In the genomic region with DNA sequence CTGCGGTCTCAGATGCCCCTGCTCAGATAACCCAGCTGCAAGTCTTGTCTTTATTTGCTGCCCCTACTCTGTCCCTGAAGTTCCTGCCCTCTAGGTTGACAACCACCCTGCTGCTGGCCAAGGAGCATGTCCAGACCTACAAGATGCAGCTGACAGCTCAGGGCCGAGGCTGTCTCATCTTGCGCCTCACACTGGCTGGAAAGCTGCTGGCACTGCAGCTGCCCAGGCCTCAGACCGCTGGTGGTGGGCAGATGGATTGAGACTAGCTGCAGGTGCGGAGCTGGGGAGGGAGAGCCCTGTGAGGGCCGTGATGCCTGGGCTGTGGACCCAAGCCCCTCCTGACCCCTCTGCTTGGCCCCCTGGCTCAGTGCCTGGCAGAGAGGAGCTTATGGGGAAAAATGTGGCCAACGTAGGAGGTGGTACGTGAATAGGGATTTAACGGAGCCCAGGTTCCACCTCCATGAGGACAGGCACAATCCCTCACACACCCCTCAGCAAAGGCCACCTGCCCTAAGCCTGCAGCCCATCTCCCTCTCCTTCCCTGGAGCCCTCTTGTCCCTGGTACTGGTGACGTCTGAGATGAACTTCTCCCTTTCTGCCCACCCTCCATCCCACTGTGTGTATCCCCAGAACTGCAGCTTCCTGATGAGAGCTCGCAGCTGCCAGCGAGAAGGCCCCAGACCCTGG, we compare ENCODE assay signal across 15 cellular contexts. TPM values are rescaled to one million over a fixed set of nuclear protein-coding genes. Genes with fewer than 3 reads are reported as not detected.
DNase-seq lines count a peak whose midpoint lies in the region; ATAC-seq, FAIRE-seq and TF ChIP-seq lines count a peak whose summit lies in the region.
"Had no signal": no experiment of that assay in that cellular context is flagged by ENCODE, and none has a peak within 500 bp of the region (broad histone marks: within the 10 kb centered on the region; RNA-seq: fewer than 3 reads in every experiment).

No MANE protein-coding gene starts in this region.

- H2BK15ac ChIP-seq in H9 (ENCODE audit: low read depth, low read length): no peak overlapping the region

- POLR2A ChIA-PET in SK-N-SH (lab: Yijun Ruan, JAX): interaction anchor here (0.8 to 7.6 kb wide), 8 partner anchors 11 to 257 kb away, joined by 3 to 161 read pairs (median 6); a partner anchor contains a TSS
- POLR2A ChIA-PET in HepG2 (lab: Yijun Ruan, JAX): interaction anchor here (1.2 to 13.1 kb wide), 6 partner anchors 10 to 82 kb away, joined by 4 to 390 read pairs (median 13); a partner anchor contains a TSS

- no peak for FAIRE-seq in HepG2 (lab: Jason Lieb, UNC)

- TF ChIP-seq CTCF in H9 (conservative IDR thresholded peaks at IDR 0.05) (no peak), SK-N-SH (IDR thresholded peaks at IDR 0.05) (peak; percentile 24), HepG2 (CRISPR knock-in tag; IDR thresholded peaks at IDR 0.05) (peak; percentile 27; the same call in 1 of the 2 replicates), gastrocnemius medialis (IDR thresholded peaks at IDR 0.05 in 4 of 5, conservative IDR thresholded peaks at IDR 0.05 in 1 of 5) (no peak)

- TF ChIP-seq RAD21 in SK-N-SH (IDR thresholded peaks at IDR 0.05; ENCODE audit: low read length): no peak
- no peak for TF ChIP-seq RAD21 in HepG2 (CRISPR knock-in tag; IDR thresholded peaks at IDR 0.05)

- peak; percentile 49 for DNase-seq in H9
- DNase-seq in SK-N-SH: peak; percentile 27
- DNase-seq in HepG2 (ENCODE audit: low spot score): no peak
- peak in 1 of 2 donors; percentile 64 for DNase-seq in gastrocnemius medialis
- no peak for DNase-seq in NCI-H2171 (lab: John Stamatoyannopoulos, UW)
- DNase-seq: activated CD4-positive, CD25-positive, alpha-beta regulatory T cell; CD8-positive, alpha-beta T cell; GOT3; NCI-H2081 treated with DMSO at 0.1 percent for 48 hours; NCI-H82 had no signal

- H3K4me1 ChIP-seq in H9 (ENCODE audit: insufficient read depth, low read length): no peaks in the 10 kb centered on the region
- H3K4me1 ChIP-seq in SK-N-SH (ENCODE audit: control insufficient read depth in 1 of 2, insufficient read depth in 2 of 2, low read depth in 1 of 2, low read length in 1 of 2): peaks cover 9 to 18% of the 10 kb centered on the region in 2 experiments; a peak in 3 of 4 replicates
- peaks cover 75% of the 10 kb centered on the region for H3K4me1 ChIP-seq in HepG2 (ENCODE audit: insufficient read depth, low read length)
- H3K4me1 ChIP-seq in gastrocnemius medialis: peaks cover 49 to 55% of the 10 kb centered on the region in 2 donors

- no TSS peak for BruUV-seq in HepG2 (replicated peaks; lab: Mats Ljungman, UMichigan)

- H4K20me1 ChIP-seq in H9 (ENCODE audit: control insufficient read depth, insufficient read depth, insufficient read length): no peaks in the 10 kb centered on the region
- H4K20me1 ChIP-seq in SK-N-SH (ENCODE audit: insufficient read depth): peaks cover 42% of the 10 kb centered on the region
- H4K20me1 ChIP-seq in HepG2 (ENCODE audit: insufficient read depth, low read length): peaks cover 19% of the 10 kb centered on the region

- H3K4ac ChIP-seq in H9 (ENCODE audit: low read depth, low read length): no peak overlapping the region

- H2AFZ ChIP-seq in H9 (ENCODE audit: low read length) (no peak overlapping the region), SK-N-SH (ENCODE audit: low read depth) (no peak overlapping the region), HepG2 (ENCODE audit: low read length) (no peak overlapping the region)

- no peak overlapping the region for H2BK5ac ChIP-seq in H9 (ENCODE audit: insufficient read length, low read length)

- no peaks in the 10 kb centered on the region for H3K9me2 ChIP-seq in SK-N-SH

- no peak overlapping the region for H3K4me3 Mint-ChIP-seq in H9
- H3K4me3 Mint-ChIP-seq in stimulated activated memory B cell treated with anti-CD40 and anti-IgM and Interleukin-4, amounts not matched to agents 10 μg/mL and 1 μg/mL and 100 μg/mL, for 72 hours: no peak overlapping the region
- H3K4me3 Mint-ChIP-seq: CD8-positive, alpha-beta T cell; stimulated activated naive CD8-positive, alpha-beta T cell treated with anti-CD3 and anti-CD28 coated beads, Interleukin-15, Interleukin-2, amounts not matched to agents 100 ng/mL and 50 ng/mL, for 24 hours had no signal

- H3K9me3 ChIP-seq in H9 (ENCODE audit: control insufficient read depth, low read depth, low read length) (no peaks in the 10 kb centered on the region), SK-N-SH (no peaks in the 10 kb centered on the region), HepG2 (ENCODE audit: low read length) (no peaks in the 10 kb centered on the region), gastrocnemius medialis (no peaks in the 10 kb centered on the region)

- peaks cover 2% of the 10 kb centered on the region; the same call in 1 of the 2 replicates for H3K79me2 ChIP-seq in H9 (ENCODE audit: insufficient read depth, low read length)
- H3K79me2 ChIP-seq in SK-N-SH (ENCODE audit: insufficient read depth): peaks cover 20% of the 10 kb centered on the region
- peaks cover 11% of the 10 kb centered on the region for H3K79me2 ChIP-seq in HepG2 (ENCODE audit: insufficient read depth, low read length)

- TF ChIP-seq EP300 in SK-N-SH (IDR thresholded peaks at IDR 0.05; ENCODE audit: borderline replicate concordance in 1 of 2, low read depth in 1 of 2, low read length in 1 of 2) (no peak), HepG2 (IDR thresholded peaks at IDR 0.05; ENCODE audit: low read depth in 2 of 2, low read length in 2 of 2) (no peak), HepG2 (CRISPR knock-in tag; IDR thresholded peaks at IDR 0.05; ENCODE audit: borderline replicate concordance) (no peak)

- no peak overlapping the region for H4K5ac ChIP-seq in H9 (ENCODE audit: insufficient read length, low read depth, low read length)

- H3K4me3 ChIP-seq in SK-N-SH (ENCODE audit: low read depth in 2 of 2, low read length in 1 of 2) (no peak overlapping the region), HepG2 (replicated peaks in 1 of 3; ENCODE audit: insufficient read depth in 1 of 3, low read depth in 2 of 3, low read length in 3 of 3) (no peak overlapping the region), gastrocnemius medialis (no peak overlapping the region)
- H3K4me3 ChIP-seq: dorsolateral prefrontal cortex, SK-N-MC had no signal

- no peak overlapping the region; a peak in 1 of 7 replicates for H3K27ac Mint-ChIP-seq in H9
- H3K27ac Mint-ChIP-seq in stimulated activated memory B cell treated with anti-CD40 and anti-IgM and Interleukin-4, amounts not matched to agents 10 μg/mL and 1 μg/mL and 100 μg/mL, for 72 hours: no peak overlapping the region
- H3K27ac Mint-ChIP-seq: CD8-positive, alpha-beta T cell; stimulated activated naive CD8-positive, alpha-beta T cell treated with anti-CD3 and anti-CD28 coated beads, Interleukin-15, Interleukin-2, amounts not matched to agents 100 ng/mL and 50 ng/mL, for 24 hours had no signal

- H4K91ac ChIP-seq in H9 (ENCODE audit: insufficient read length, low read depth, low read length): no peak overlapping the region

- H3K9ac ChIP-seq in H9 (ENCODE audit: extremely low read depth, insufficient read length, low read length) (no peak overlapping the region), SK-N-SH (no peak overlapping the region), HepG2 (ENCODE audit: insufficient read depth, low read depth, low read length) (no peak overlapping the region)

- no peaks in the 10 kb centered on the region for H3K23me2 ChIP-seq in H9 (ENCODE audit: insufficient read length, low read depth, low read length, poor library complexity, severe bottlenecking)

- H3F3A ChIP-seq in SK-N-SH (replicated peaks; ENCODE audit: insufficient read depth): peaks cover 39% of the 10 kb centered on the region

- peaks cover 21 to 23% of the 10 kb centered on the region in 2 experiments for H3K36me3 ChIP-seq in SK-N-SH (replicated peaks in 1 of 2; ENCODE audit: control insufficient read depth in 1 of 2, insufficient read depth in 2 of 2, low read length in 1 of 2)
- H3K36me3 ChIP-seq in HepG2 (replicated peaks in 1 of 2; ENCODE audit: control insufficient read depth in 1 of 2, insufficient read depth in 2 of 2, low read length in 2 of 2): peaks cover 3 to 5% of the 10 kb centered on the region in 2 experiments; a peak in 4 of 5 replicates
- H3K36me3 ChIP-seq in gastrocnemius medialis: peaks cover 0 to 28% of the 10 kb centered on the region in 2 donors

- TF ChIP-seq POLR2A in HepG2 (IDR thresholded peaks at IDR 0.05; ENCODE audit: insufficient read depth in 1 of 2, low read depth in 2 of 2, low read length in 2 of 2): no peak
- no peak for TF ChIP-seq POLR2A in gastrocnemius medialis (IDR thresholded peaks at IDR 0.05)

- H3K23ac ChIP-seq in H9 (ENCODE audit: insufficient read length, low read depth, low read length): no peak overlapping the region

- H3K14ac ChIP-seq in H9 (ENCODE audit: insufficient read depth, low read length): no peak overlapping the region

- no peaks in the 10 kb centered on the region for H3K9me3 Mint-ChIP-seq in H9
- H3K9me3 Mint-ChIP-seq in stimulated activated memory B cell treated with anti-CD40 and anti-IgM and Interleukin-4, amounts not matched to agents 10 μg/mL and 1 μg/mL and 100 μg/mL, for 72 hours: no peaks in the 10 kb centered on the region
- H3K9me3 Mint-ChIP-seq: CD8-positive, alpha-beta T cell; stimulated activated naive CD8-positive, alpha-beta T cell treated with anti-CD3 and anti-CD28 coated beads, Interleukin-15, Interleukin-2, amounts not matched to agents 100 ng/mL and 50 ng/mL, for 24 hours had no signal

- no peak overlapping the region for H3K18ac ChIP-seq in H9 (ENCODE audit: insufficient read length, low read depth, low read length)

- ATAC-seq in HepG2: peak; percentile 26
- ATAC-seq in gastrocnemius medialis: peak; percentile 6 to 43
- ATAC-seq in GM21528 (IDR thresholded peaks at IDR 0.05; ENCODE audit: low FRiP score, unreplicated experiment): no peak
- ATAC-seq in stimulated activated memory B cell treated with anti-CD40 and anti-IgM and Interleukin-4, amounts not matched to agents 10 μg/mL and 1 μg/mL and 100 μg/mL, for 72 hours: no peak
- ATAC-seq: CD8-positive, alpha-beta T cell had no signal

- no peaks in the 10 kb centered on the region for H3K27me3 ChIP-seq in H9 (ENCODE audit: insufficient read depth, low read length)
- no peaks in the 10 kb centered on the region for H3K27me3 ChIP-seq in SK-N-SH (ENCODE audit: insufficient read depth)
- no peaks in the 10 kb centered on the region for H3K27me3 ChIP-seq in HepG2 (ENCODE audit: control insufficient read depth in 1 of 2, insufficient read depth in 2 of 2, low read length in 2 of 2)
- H3K27me3 ChIP-seq in gastrocnemius medialis: no peaks in the 10 kb centered on the region
- H3K27me3 ChIP-seq: dorsolateral prefrontal cortex had no signal

- H2BK20ac ChIP-seq in H9 (ENCODE audit: low read depth, low read length, poor library complexity, severe bottlenecking): no peak overlapping the region

- H4K8ac ChIP-seq in H9 (replicated peaks; ENCODE audit: insufficient read length, low read depth, low read length): no peak overlapping the region

- no peak overlapping the region for H3K27ac ChIP-seq in H9 (ENCODE audit: insufficient read length, low read depth, low read length)
- H3K27ac ChIP-seq in SK-N-SH (ENCODE audit: low read depth in 2 of 2, low read length in 1 of 2): no peak overlapping the region
- no peak overlapping the region for H3K27ac ChIP-seq in HepG2 (ENCODE audit: extremely low read length, insufficient read depth, low read length)
- H3K27ac ChIP-seq in gastrocnemius medialis: peak overlapping the region; percentile 75 to 98 (median 78)
- H3K27ac ChIP-seq: SK-N-MC had no signal

- no peak overlapping the region for H3T11ph ChIP-seq in H9 (ENCODE audit: low read length)

- H2BK12ac ChIP-seq in H9 (ENCODE audit: insufficient read length, low read depth, low read length): no peak overlapping the region

- WGBS in H9 (ENCODE audit: extremely low coverage, insufficient read length, low lambda C conversion rate): no CpG with 5 or more reads among the region's 12 CpGs
- 90% methylated on average over 12 of the region's 12 CpGs for WGBS in SK-N-SH (ENCODE audit: low lambda C conversion rate)
- 68% methylated on average over 12 of the region's 12 CpGs for WGBS in HepG2 (ENCODE audit: low lambda C conversion rate)

- H3K56ac ChIP-seq in H9 (ENCODE audit: insufficient read length, low read depth, low read length): no peak overlapping the region

- peaks cover 26 to 36% of the 10 kb centered on the region in 2 experiments for H3K4me1 Mint-ChIP-seq in H9
- H3K4me1 Mint-ChIP-seq in stimulated activated memory B cell treated with anti-CD40 and anti-IgM and Interleukin-4, amounts not matched to agents 10 μg/mL and 1 μg/mL and 100 μg/mL, for 72 hours: peaks cover 29% of the 10 kb centered on the region

- H3K79me1 ChIP-seq in H9 (ENCODE audit: insufficient read depth, low read depth, low read length, poor library complexity, severe bottlenecking): no peaks in the 10 kb centered on the region

- no peak overlapping the region for H3K4me2 ChIP-seq in H9 (ENCODE audit: insufficient read depth, insufficient read length, low read length)
- H3K4me2 ChIP-seq in SK-N-SH: no peak overlapping the region
- no peak overlapping the region for H3K4me2 ChIP-seq in HepG2 (ENCODE audit: low read depth, low read length)

- CTCF ChIA-PET in SK-N-SH (lab: Yijun Ruan, JAX) (interaction anchor here (0.8 to 11.7 kb wide), 10 partner anchors 9 to 154 kb away, joined by 3 to 111 read pairs (median 14); a partner anchor contains a TSS), HepG2 (lab: Yijun Ruan, JAX; ENCODE audit: low intra/inter-chr PET ratio, low total read pairs) (interaction anchor here (1.5 kb wide), 1 partner anchor 19 kb away, joined by 4 read pairs; no protein-coding TSS in a partner anchor)

- H3K36me3 Mint-ChIP-seq in H9 (ENCODE audit: insufficient read depth in 1 of 3, low read depth in 3 of 3): peaks cover 12 to 23% (median 23%) of the 10 kb centered on the region in 3 experiments
- peaks cover 17% of the 10 kb centered on the region for H3K36me3 Mint-ChIP-seq in stimulated activated memory B cell treated with anti-CD40 and anti-IgM and Interleukin-4, amounts not matched to agents 10 μg/mL and 1 μg/mL and 100 μg/mL, for 72 hours

- H2BK120ac ChIP-seq in H9 (ENCODE audit: low read depth, low read length, poor library complexity, severe bottlenecking): no peak overlapping the region

- in situ Hi-C loops in HepG2 (cut with HindIII; ENCODE audit: extremely low pct_ligation_motif_present, low pct_unique_long_range_greater_than_20kb): no loop called here
- in situ Hi-C loops in gastrocnemius medialis (cut with MboI; ENCODE audit: low sequenced_read_pairs in 4 of 4): loop anchor here in 1 of 4 donors (25.0 kb wide), 1 partner anchor 114 kb away; a partner anchor contains a TSS

- no peaks in the 10 kb centered on the region for H3K27me3 Mint-ChIP-seq in H9 (ENCODE audit: low read depth)
- H3K27me3 Mint-ChIP-seq in stimulated activated memory B cell treated with anti-CD40 and anti-IgM and Interleukin-4, amounts not matched to agents 10 μg/mL and 1 μg/mL and 100 μg/mL, for 72 hours: no peaks in the 10 kb centered on the region
- H3K27me3 Mint-ChIP-seq: stimulated activated naive CD8-positive, alpha-beta T cell treated with anti-CD3 and anti-CD28 coated beads, Interleukin-15, Interleukin-2, amounts not matched to agents 100 ng/mL and 50 ng/mL, for 24 hours had no signal

- H2AK5ac ChIP-seq in H9 (ENCODE audit: insufficient read length, low read length): no peak overlapping the region

- intact Hi-C loops in HepG2 (cut with micrococcal nuclease; ENCODE audit: unreplicated experiment) (no loop called here), gastrocnemius medialis (cut with DNase I; ENCODE audit: low total_unique reads) (no loop called here)

RNA-seq across cellular contexts. Expression of a gene that starts 8.3 kb away (rescaled TPM):
- 36.7 and 38.4 TPM in 2 replicates for total RNA-seq in H9 (2021)
- 36.5 and 39.2 TPM in 2 replicates for polyA plus RNA-seq in SK-N-SH (2012; rRNA removed)
- polyA plus RNA-seq in SK-N-SH (2012; cell fraction: cytosol; rRNA removed): 12.4 and 22.4 TPM in 2 replicates
- polyA plus RNA-seq in SK-N-SH (2012; cell fraction: nucleus; rRNA removed): 82.6 and 138 TPM in 2 replicates
- 93.6 and 95.6 TPM in 2 replicates for total RNA-seq in HepG2 (2016; rRNA removed; fragmentation: Illumina TruSeq; extraction: Trizol)
- 31.6 and 39.5 TPM in 2 replicates for total RNA-seq in HepG2 (2016; cell fraction: cytosol; rRNA removed; fragmentation: Illumina TruSeq; extraction: Trizol; ENCODE audit: low read depth)
- total RNA-seq in HepG2 (2016; cell fraction: insoluble cytoplasmic fraction; rRNA removed; fragmentation: Illumina TruSeq; extraction: Trizol): 94.0 and 98.0 TPM in 2 replicates
- 35.0 and 44.2 TPM in 2 replicates for total RNA-seq in HepG2 (2016; cell fraction: membrane; rRNA removed; fragmentation: Illumina TruSeq; extraction: Trizol)
- 44.3 and 48.9 TPM in 2 replicates for total RNA-seq in HepG2 (2016; cell fraction: nucleus; rRNA removed; fragmentation: Illumina TruSeq; extraction: Trizol)
- polyA plus RNA-seq in HepG2 (2011; rRNA removed): 59.9 and 93.0 TPM in 2 replicates
- 65.7 and 112 TPM in 2 replicates for polyA plus RNA-seq in HepG2 (2011; cell fraction: cytosol; rRNA removed)
- polyA plus RNA-seq in HepG2 (2011; cell fraction: nucleus; rRNA removed): 162 and 164 TPM in 2 replicates
- 57.4 and 59.7 TPM in 2 replicates for polyA plus RNA-seq in HepG2 (2012)
- polyA plus RNA-seq in HepG2 (2016; cell fraction: cytosol; fragmentation: Illumina TruSeq; extraction: Trizol; ENCODE audit: low read depth): 29.0 and 30.8 TPM in 2 replicates
- polyA plus RNA-seq in HepG2 (2016; cell fraction: insoluble cytoplasmic fraction; fragmentation: Illumina TruSeq; extraction: Trizol; ENCODE audit: low read depth): 86.3 and 86.5 TPM in 2 replicates
- polyA plus RNA-seq in HepG2 (2016; cell fraction: membrane; fragmentation: Illumina TruSeq; extraction: Trizol; ENCODE audit: low read depth): 25.3 and 27.1 TPM in 2 replicates
- polyA plus RNA-seq in HepG2 (2016; cell fraction: nucleus; fragmentation: Illumina TruSeq; extraction: Trizol; ENCODE audit: insufficient read depth, low read depth): 72.3 and 78.9 TPM in 2 replicates
- 28.9 and 121 TPM in 2 replicates for polyA minus RNA-seq in HepG2 (2011; rRNA and poly(A)+ RNA removed; ENCODE audit: low replicate concordance)
- polyA minus RNA-seq in HepG2 (2011; cell fraction: cytosol; rRNA and poly(A)+ RNA removed): 45.9 and 49.6 TPM in 2 replicates
- polyA minus RNA-seq in HepG2 (2011; cell fraction: nucleus; rRNA and poly(A)+ RNA removed): 26.3 and 28.6 TPM in 2 replicates
- total RNA-seq in gastrocnemius medialis: 10 to 100 TPM in 2 of 4 donors, 1 to 10 TPM in 2; 8.7 to 18.3 (median 11.0) TPM

RNA-seq across cellular contexts. Expression of a gene that starts 11.3 kb away (rescaled TPM):
- total RNA-seq in H9 (2021): 35.6 and 36.4 TPM in 2 replicates
- 19.9 and 24.8 TPM in 2 replicates for polyA plus RNA-seq in SK-N-SH (2012; rRNA removed)
- 22.1 and 26.9 TPM in 2 replicates for polyA plus RNA-seq in SK-N-SH (2012; cell fraction: cytosol; rRNA removed)
- 54.0 and 54.3 TPM in 2 replicates for polyA plus RNA-seq in SK-N-SH (2012; cell fraction: nucleus; rRNA removed)
- total RNA-seq in HepG2 (2016; rRNA removed; fragmentation: Illumina TruSeq; extraction: Trizol): 28.6 and 33.0 TPM in 2 replicates
- total RNA-seq in HepG2 (2016; cell fraction: cytosol; rRNA removed; fragmentation: Illumina TruSeq; extraction: Trizol; ENCODE audit: low read depth): 37.2 and 44.0 TPM in 2 replicates
- total RNA-seq in HepG2 (2016; cell fraction: insoluble cytoplasmic fraction; rRNA removed; fragmentation: Illumina TruSeq; extraction: Trizol): 21.2 and 33.0 TPM in 2 replicates
- 58.6 and 59.5 TPM in 2 replicates for total RNA-seq in HepG2 (2016; cell fraction: membrane; rRNA removed; fragmentation: Illumina TruSeq; extraction: Trizol)
- 38.6 and 43.6 TPM in 2 replicates for total RNA-seq in HepG2 (2016; cell fraction: nucleus; rRNA removed; fragmentation: Illumina TruSeq; extraction: Trizol)
- 30.7 and 31.6 TPM in 2 replicates for polyA plus RNA-seq in HepG2 (2011; rRNA removed)
- polyA plus RNA-seq in HepG2 (2011; cell fraction: cytosol; rRNA removed): 18.7 and 21.7 TPM in 2 replicates
- 50.0 and 56.4 TPM in 2 replicates for polyA plus RNA-seq in HepG2 (2011; cell fraction: nucleus; rRNA removed)
- polyA plus RNA-seq in HepG2 (2012): 20.8 and 23.9 TPM in 2 replicates
- 55.3 and 62.7 TPM in 2 replicates for polyA plus RNA-seq in HepG2 (2016; cell fraction: cytosol; fragmentation: Illumina TruSeq; extraction: Trizol; ENCODE audit: low read depth)
- 28.7 and 35.1 TPM in 2 replicates for polyA plus RNA-seq in HepG2 (2016; cell fraction: insoluble cytoplasmic fraction; fragmentation: Illumina TruSeq; extraction: Trizol; ENCODE audit: low read depth)
- polyA plus RNA-seq in HepG2 (2016; cell fraction: membrane; fragmentation: Illumina TruSeq; extraction: Trizol; ENCODE audit: low read depth): 64.7 and 69.9 TPM in 2 replicates
- polyA plus RNA-seq in HepG2 (2016; cell fraction: nucleus; fragmentation: Illumina TruSeq; extraction: Trizol; ENCODE audit: insufficient read depth, low read depth): 52.8 and 60.0 TPM in 2 replicates
- 24.3 and 28.1 TPM in 2 replicates for polyA minus RNA-seq in HepG2 (2011; rRNA and poly(A)+ RNA removed; ENCODE audit: low replicate concordance)
- 10.4 and 14.9 TPM in 2 replicates for polyA minus RNA-seq in HepG2 (2011; cell fraction: cytosol; rRNA and poly(A)+ RNA removed)
- polyA minus RNA-seq in HepG2 (2011; cell fraction: nucleus; rRNA and poly(A)+ RNA removed): 78.9 and 91.3 TPM in 2 replicates
- total RNA-seq in gastrocnemius medialis: 10 to 100 TPM; 10.4 to 19.2 (median 13.1) TPM

RNA-seq across cellular contexts. Expression of a gene that starts 52.0 kb away (rescaled TPM):
- total RNA-seq in H9 (2021) (3.9 and 5.3 TPM in 2 replicates), HepG2 (2016; rRNA removed; fragmentation: Illumina TruSeq; extraction: Trizol) (4.0 and 6.9 TPM in 2 replicates), gastrocnemius medialis (10 to 100 TPM in 1 of 4 donors, 1 to 10 TPM in 3; 3.6 to 20.2 (median 6.3) TPM)
- polyA plus RNA-seq in SK-N-SH (2012; rRNA removed) (3.6 and 7.0 TPM in 2 replicates), HepG2 (2011; rRNA removed) (14.5 and 14.7 TPM in 2 replicates)
- 1.7 and 3.3 TPM in 2 replicates for polyA plus RNA-seq in SK-N-SH (2012; cell fraction: cytosol; rRNA removed)
- 8.6 and 11.2 TPM in 2 replicates for polyA plus RNA-seq in SK-N-SH (2012; cell fraction: nucleus; rRNA removed)
- total RNA-seq in HepG2 (2016; cell fraction: cytosol; rRNA removed; fragmentation: Illumina TruSeq; extraction: Trizol; ENCODE audit: low read depth): 9.2 and 10.4 TPM in 2 replicates
- total RNA-seq in HepG2 (2016; cell fraction: insoluble cytoplasmic fraction; rRNA removed; fragmentation: Illumina TruSeq; extraction: Trizol): 3.9 and 6.3 TPM in 2 replicates
- total RNA-seq in HepG2 (2016; cell fraction: membrane; rRNA removed; fragmentation: Illumina TruSeq; extraction: Trizol): 10.1 and 14.6 TPM in 2 replicates
- 3.7 and 3.9 TPM in 2 replicates for total RNA-seq in HepG2 (2016; cell fraction: nucleus; rRNA removed; fragmentation: Illumina TruSeq; extraction: Trizol)
- 5.1 and 8.2 TPM in 2 replicates for polyA plus RNA-seq in HepG2 (2011; cell fraction: cytosol; rRNA removed)
- 28.7 and 39.5 TPM in 2 replicates for polyA plus RNA-seq in HepG2 (2011; cell fraction: nucleus; rRNA removed)
- polyA plus RNA-seq in HepG2 (2012): 13.2 and 14.2 TPM in 2 replicates
- 36.1 and 40.9 TPM in 2 replicates for polyA plus RNA-seq in HepG2 (2016; cell fraction: cytosol; fragmentation: Illumina TruSeq; extraction: Trizol; ENCODE audit: low read depth)
- 10.5 and 16.8 TPM in 2 replicates for polyA plus RNA-seq in HepG2 (2016; cell fraction: insoluble cytoplasmic fraction; fragmentation: Illumina TruSeq; extraction: Trizol; ENCODE audit: low read depth)
- polyA plus RNA-seq in HepG2 (2016; cell fraction: membrane; fragmentation: Illumina TruSeq; extraction: Trizol; ENCODE audit: low read depth): 41.4 and 43.0 TPM in 2 replicates
- polyA plus RNA-seq in HepG2 (2016; cell fraction: nucleus; fragmentation: Illumina TruSeq; extraction: Trizol; ENCODE audit: insufficient read depth, low read depth): 20.5 and 28.1 TPM in 2 replicates
- 25.3 and 28.4 TPM in 2 replicates for polyA minus RNA-seq in HepG2 (2011; rRNA and poly(A)+ RNA removed; ENCODE audit: low replicate concordance)
- polyA minus RNA-seq in HepG2 (2011; cell fraction: cytosol; rRNA and poly(A)+ RNA removed): 8.4 and 12.7 TPM in 2 replicates
- 3.2 and 6.3 TPM in 2 replicates for polyA minus RNA-seq in HepG2 (2011; cell fraction: nucleus; rRNA and poly(A)+ RNA removed)

Comparison
In these comparisons a context has a peak if more than half of its experiments do, and no peak if none do; other contexts are left out.
1. DNase-seq: peak in H9 (single experiment) and SK-N-SH (single experiment); none in HepG2 (single experiment) and NCI-H2171 (single experiment).
2. H3K27ac ChIP-seq: peak in gastrocnemius medialis (4 of 4); none in H9 (single experiment), SK-N-SH (0 of 2) and HepG2 (single experiment).
3. CTCF ChIP-seq: peak in SK-N-SH (single experiment) and HepG2 (single experiment); none in H9 (single experiment) and gastrocnemius medialis (0 of 5).
4. ATAC-seq: peak in HepG2 (single experiment) and gastrocnemius medialis (2 of 2); none in GM21528 (single experiment) and stimulated activated memory B cell treated with anti-CD40 and anti-IgM and Interleukin-4, amounts not matched to agents 10 μg/mL and 1 μg/mL and 100 μg/mL, for 72 hours (single experiment).